Comparison of ENCODE assay signal across 9 cellular contexts in the genomic region with DNA sequence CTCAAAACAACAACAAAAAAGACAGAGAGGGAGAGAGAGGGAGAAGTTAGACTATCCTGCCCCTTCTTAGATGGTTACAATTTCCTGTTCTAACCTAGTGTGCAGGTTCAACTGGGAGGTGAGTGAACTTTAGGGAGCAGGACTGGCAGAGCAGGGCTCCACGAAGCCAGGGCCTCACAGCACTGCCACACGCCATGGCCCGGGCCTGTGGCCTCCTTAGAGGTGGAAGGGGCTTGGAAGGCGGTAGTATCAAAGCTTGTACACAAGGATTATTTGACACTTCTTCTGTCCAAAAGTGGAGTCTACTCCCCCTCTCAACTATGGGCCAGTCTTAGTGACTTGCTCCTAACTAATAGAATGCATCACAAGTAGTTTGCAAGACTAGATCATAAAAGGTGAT.
"Had no signal": no experiment of that assay in that cellular context is flagged by ENCODE, and none has a peak within 500 bp of the region (broad histone marks: within the 10 kb centered on the region; RNA-seq: fewer than 3 reads in every experiment).

No MANE protein-coding gene starts in this region.

- DNase-seq: GM23248, GOT3, H7, HFFc6, KBM-7 had no signal

- H3K36me3 ChIP-seq: HAP-1 had no signal

- ATAC-seq: HCT116, HepG2 had no signal

- H3K27ac ChIP-seq: GM23248, HL-60 had no signal

- H3K4me3 ChIP-seq: GM23248, HAP-1 had no signal

- H3K9me3 ChIP-seq: HAP-1 had no signal

- H3K4me1 ChIP-seq: HAP-1 had no signal
